22 cellular contexts compared by ENCODE assay signal in genomic region chr16:4685292-4685691, GRCh38. TPM values are rescaled to one million over a fixed set of nuclear protein-coding genes. Genes with fewer than 3 reads are reported as not detected.
A peak's percentile ranks its signal among the peaks of the same experiment; 100 is the strongest.
DNase-seq lines count a peak whose midpoint lies in the region; ATAC-seq and TF ChIP-seq lines count a peak whose summit lies in the region.
"Had no signal": no experiment of that assay in that cellular context is flagged by ENCODE, and none has a peak within 500 bp of the region (broad histone marks: within the 10 kb centered on the region; RNA-seq: fewer than 3 reads in every experiment).

No MANE protein-coding gene starts in this region.

- no peaks in the 10 kb centered on the region for H3K27me3 Mint-ChIP-seq in stimulated activated naive CD8-positive, alpha-beta T cell treated with anti-CD3 and anti-CD28 coated beads, Interleukin-15, amount 100 ng/mL, for 72 hours
- H3K27me3 Mint-ChIP-seq in WTC11 (ENCODE audit: low read depth) (no peaks in the 10 kb centered on the region), type B pancreatic cell (no peaks in the 10 kb centered on the region)
- H3K27me3 Mint-ChIP-seq: CD4-positive, CD25-positive, alpha-beta regulatory T cell had no signal

- no peak for TF ChIP-seq CTCF in WTC11 (IDR thresholded peaks at IDR 0.05)
- no peak for TF ChIP-seq CTCF in osteoblast (IDR thresholded peaks at IDR 0.05; ENCODE audit: extremely low read depth, low read depth, low read length)
- TF ChIP-seq CTCF in type B pancreatic cell (conservative IDR thresholded peaks at IDR 0.05): no peak

- peaks cover 31% of the 10 kb centered on the region for H3K4me1 Mint-ChIP-seq in stimulated activated naive CD8-positive, alpha-beta T cell treated with anti-CD3 and anti-CD28 coated beads, Interleukin-15, amount 100 ng/mL, for 72 hours
- H3K4me1 Mint-ChIP-seq in WTC11: no peaks in the 10 kb centered on the region
- H3K4me1 Mint-ChIP-seq in type B pancreatic cell (ENCODE audit: unreplicated experiment): no peaks in the 10 kb centered on the region
- H3K4me1 Mint-ChIP-seq: CD4-positive, CD25-positive, alpha-beta regulatory T cell had no signal

- DNase-seq in stimulated activated naive CD8-positive, alpha-beta T cell treated with anti-CD3 and anti-CD28 coated beads, Interleukin-15, amount 100 ng/mL, for 72 hours: no peak
- no peak for DNase-seq in stimulated activated naive CD8-positive, alpha-beta T cell treated with anti-CD3 and anti-CD28 coated beads, Interleukin-15, Interleukin-2, amounts not matched to agents 100 U/mL and 50 U/mL, for 24 hours
- DNase-seq in WTC11 (ENCODE audit: low spot score): no peak
- peak; percentile 80 for DNase-seq in osteoblast (ENCODE audit: insufficient read length, low spot score, missing footprints)
- no peak for DNase-seq in type B pancreatic cell (ENCODE audit: extremely low spot score, unreplicated experiment)
- no peak for DNase-seq in T-helper 9 cell
- no peak for DNase-seq in retina
- DNase-seq: BE2C; CD4-positive, CD25-positive, alpha-beta regulatory T cell; GOT3; HCEC 1CT; Karpas-422; NCI-H1105 treated with DMSO at 0.1 percent for 48 hours; NCI-H2081; NCI-H2171; NCI-H345; NCI-H524; NCI-H774; Peyer's patch had no signal

- H3K9me3 ChIP-seq in osteoblast (ENCODE audit: low read depth, low read length): no peaks in the 10 kb centered on the region
- H3K9me3 ChIP-seq: BE2C, Peyer's patch had no signal

- H4K20me1 ChIP-seq in osteoblast (ENCODE audit: insufficient read depth, low read length): no peaks in the 10 kb centered on the region

- peak overlapping the region; percentile 12 to 89 for H3K27ac Mint-ChIP-seq in stimulated activated naive CD8-positive, alpha-beta T cell treated with anti-CD3 and anti-CD28 coated beads, Interleukin-15, amount 100 ng/mL, for 72 hours
- H3K27ac Mint-ChIP-seq in WTC11 (0 out of 2 replicates have a peak overlapping the region, but pooled peaks have one; percentile 49), type B pancreatic cell (peak overlapping the region; percentile 8)

- POLR2A ChIA-PET in WTC11 (lab: Charles Lee): no interaction called here

- no peak overlapping the region for H2AFZ ChIP-seq in osteoblast (ENCODE audit: low read length)

- peaks cover 42% of the 10 kb centered on the region for H3K36me3 ChIP-seq in osteoblast (ENCODE audit: insufficient read depth, low read length)

- H3K4me1 ChIP-seq in osteoblast (ENCODE audit: insufficient read depth, low read length): no peaks in the 10 kb centered on the region

- H3K79me2 ChIP-seq in osteoblast (ENCODE audit: insufficient read depth, low read length): peaks cover 13% of the 10 kb centered on the region

- no peaks in the 10 kb centered on the region for H3K9me3 Mint-ChIP-seq in stimulated activated naive CD8-positive, alpha-beta T cell treated with anti-CD3 and anti-CD28 coated beads, Interleukin-15, amount 100 ng/mL, for 72 hours
- no peaks in the 10 kb centered on the region for H3K9me3 Mint-ChIP-seq in WTC11
- no peaks in the 10 kb centered on the region for H3K9me3 Mint-ChIP-seq in type B pancreatic cell
- H3K9me3 Mint-ChIP-seq: CD4-positive, CD25-positive, alpha-beta regulatory T cell had no signal

- no peak overlapping the region for H3K4me3 ChIP-seq in osteoblast (ENCODE audit: insufficient read depth, low read length)
- H3K4me3 ChIP-seq: Peyer's patch had no signal

- H3K4me3 Mint-ChIP-seq in stimulated activated naive CD8-positive, alpha-beta T cell treated with anti-CD3 and anti-CD28 coated beads, Interleukin-15, amount 100 ng/mL, for 72 hours: no peak overlapping the region
- H3K4me3 Mint-ChIP-seq in WTC11 (no peak overlapping the region), type B pancreatic cell (no peak overlapping the region)

- no peak overlapping the region for H3K4me2 ChIP-seq in osteoblast (ENCODE audit: insufficient read depth, low read length)

- no peaks in the 10 kb centered on the region for H3K27me3 ChIP-seq in osteoblast (ENCODE audit: insufficient read depth, low read length)
- H3K27me3 ChIP-seq: BE2C, Peyer's patch had no signal

- no peak overlapping the region for H3K27ac ChIP-seq in osteoblast (ENCODE audit: low read depth, low read length)
- H3K27ac ChIP-seq: Peyer's patch had no signal

- H3K36me3 Mint-ChIP-seq in WTC11 (peaks cover 9% of the 10 kb centered on the region), type B pancreatic cell (no peaks in the 10 kb centered on the region)

- ATAC-seq in stimulated activated naive CD8-positive, alpha-beta T cell treated with anti-CD3 and anti-CD28 coated beads, Interleukin-15, amount 100 ng/mL, for 72 hours: no peak
- no peak for ATAC-seq in stimulated activated naive CD8-positive, alpha-beta T cell treated with anti-CD3 and anti-CD28 coated beads, Interleukin-15, Interleukin-2, amounts not matched to agents 100 U/mL and 50 U/mL, for 24 hours
- ATAC-seq in WTC11 (no peak), GM21529 (IDR thresholded peaks at IDR 0.05; ENCODE audit: unreplicated experiment) (no peak)
- ATAC-seq: Right ventricle myocardium inferior had no signal

- CTCF ChIA-PET in WTC11 (lab: Charles Lee): interaction anchor here (1.7 kb wide), 1 partner anchor 61 kb away, joined by 3 read pairs; the partner anchor contains the start of gene MGRN1

TF ChIP-seq in WTC11, 78 proteins besides CTCF, POLR2A, EP300 and RAD21 (continues in another document):
- no peak for TF ChIP-seq ZNF532 (CRISPR knock-in tag; IDR thresholded peaks at IDR 0.05; ENCODE audit: borderline replicate concordance)
- no peak for TF ChIP-seq ZMAT4 (CRISPR knock-in tag; IDR thresholded peaks at IDR 0.05)
- TF ChIP-seq EMX1 (CRISPR knock-in tag; IDR thresholded peaks at IDR 0.05): no peak
- no peak for TF ChIP-seq NFATC4 (CRISPR knock-in tag; IDR thresholded peaks at IDR 0.05)

RNA-seq across cellular contexts. Expression of gene NUDT16L1, which starts 8.1 kb away (rescaled TPM):
- total RNA-seq in WTC11 (2021) (41.8 to 45.8 TPM (median 42.0 TPM) in 3 replicates), osteoblast (15.0 and 18.1 TPM in 2 replicates), type B pancreatic cell (ENCODE audit: low replicate concordance) (36.7 and 37.7 TPM in 2 replicates)

RNA-seq across cellular contexts. Expression of gene ANKS3, which starts 48.8 kb away (rescaled TPM):
- 28.6 to 35.6 TPM (median 31.5 TPM) in 3 replicates for total RNA-seq in WTC11 (2021)
- total RNA-seq in osteoblast: 31.2 and 39.4 TPM in 2 replicates
- 21.6 and 36.7 TPM in 2 replicates for total RNA-seq in type B pancreatic cell (ENCODE audit: low replicate concordance)

RNA-seq across cellular contexts. Expression of gene DNAAF8, which starts 49.0 kb away (rescaled TPM):
- total RNA-seq in WTC11 (2021) (0.09 to 0.41 TPM (median 0.14 TPM) in 3 replicates), osteoblast (1.1 and 2.7 TPM in 2 replicates), type B pancreatic cell (ENCODE audit: low replicate concordance) (0.74 and 2.6 TPM in 2 replicates)
- total RNA-seq: CD4-positive, CD25-positive, alpha-beta regulatory T cell; G401; Peyer's patch had no signal
